Comparison of ENCODE assay signal across 8 cellular contexts in the genomic region with DNA sequence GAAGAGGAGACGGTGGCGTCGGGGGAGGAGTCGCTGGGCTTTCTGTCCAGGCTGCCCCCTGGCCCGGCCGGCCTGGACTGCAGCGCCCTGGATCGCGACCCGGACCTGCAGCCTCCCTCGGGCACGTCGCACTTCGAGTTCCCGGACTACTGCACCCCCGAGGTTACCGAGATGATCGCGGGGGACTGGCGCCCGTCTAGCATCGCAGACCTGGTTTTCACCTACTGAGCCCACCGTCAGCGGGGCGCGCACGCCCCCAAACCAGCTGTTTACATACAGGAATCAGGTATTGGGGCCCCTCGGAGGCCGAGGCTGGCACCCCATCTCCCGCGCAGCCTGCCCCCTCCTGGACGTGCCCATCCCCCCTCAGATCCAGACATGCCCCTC. TPM values are rescaled to one million over a fixed set of nuclear protein-coding genes. Genes with fewer than 3 reads are reported as not detected.
DNase-seq lines count a peak whose midpoint lies in the region; ATAC-seq, FAIRE-seq and TF ChIP-seq lines count a peak whose summit lies in the region.

No MANE protein-coding gene starts in this region.

- H3K4me1 ChIP-seq in HepG2 (ENCODE audit: insufficient read depth, low read length) (peaks cover 46% of the 10 kb centered on the region), tibial artery (peaks cover 0 to 44% (median 23%) of the 10 kb centered on the region in 4 donors)

- CTCF ChIA-PET in HepG2 (lab: Yijun Ruan, JAX; ENCODE audit: low intra/inter-chr PET ratio, low total read pairs), result no interaction called here
- CTCF ChIA-PET in GM10248 (lab: Yijun Ruan, JAX), result interaction anchor here (1.0 to 1.4 kb wide), 2 partner anchors 28 kb away, joined by 3 read pairs; no protein-coding TSS in a partner anchor

- FAIRE-seq in HepG2 (lab: Jason Lieb, UNC), result no peak

- no peak overlapping the region for H2AFZ ChIP-seq in HepG2 (ENCODE audit: low read length)

- peak overlapping the region; percentile 94 for H3K9ac ChIP-seq in HepG2 (ENCODE audit: insufficient read depth, low read depth, low read length)

- TSS peak; percentile 36 for BruUV-seq in HepG2 (replicated peaks; lab: Mats Ljungman, UMichigan)

- ATAC-seq in HepG2 (peak; percentile 7), HG03025 (IDR thresholded peaks at IDR 0.05; ENCODE audit: low FRiP score, unreplicated experiment) (no peak)

- no peak for TF ChIP-seq EP300 in HepG2 (IDR thresholded peaks at IDR 0.05; ENCODE audit: low read depth in 2 of 2, low read length in 2 of 2)
- TF ChIP-seq EP300 in HepG2 (CRISPR knock-in tag; IDR thresholded peaks at IDR 0.05; ENCODE audit: borderline replicate concordance), result no peak

- H3K27ac ChIP-seq in HepG2 (ENCODE audit: extremely low read length, insufficient read depth, low read length), result peak overlapping the region; percentile 94
- peak overlapping the region; percentile 95 to 96 for H3K27ac ChIP-seq in tibial artery

- peak in 1 of 2 experiments; percentile 60; a peak in 1 of 4 replicates for TF ChIP-seq POLR2A in HepG2 (IDR thresholded peaks at IDR 0.05; ENCODE audit: insufficient read depth in 1 of 2, low read depth in 2 of 2, low read length in 2 of 2)

- POLR2A ChIA-PET in HepG2 (lab: Yijun Ruan, JAX) (interaction anchor here (1.1 to 5.6 kb wide), 5 partner anchors 11 to 54 kb away, joined by 3 to 107 read pairs (median 37); partner anchors contain the start of genes NRSN2, TRIB3 and ZCCHC3), GM10248 (lab: Yijun Ruan, JAX) (no interaction called here)

- peak; percentile 39 for TF ChIP-seq RAD21 in HepG2 (CRISPR knock-in tag; IDR thresholded peaks at IDR 0.05)

- H3K9me3 ChIP-seq in HepG2 (ENCODE audit: low read length) (no peaks in the 10 kb centered on the region), tibial artery (no peaks in the 10 kb centered on the region)

- H3K4me2 ChIP-seq in HepG2 (ENCODE audit: low read depth, low read length), result peak overlapping the region; percentile 90

- H3K4me3 Mint-ChIP-seq in brain, result peak overlapping the region; percentile 84 to 95 (median 93)

- H4K20me1 ChIP-seq in HepG2 (ENCODE audit: insufficient read depth, low read length), result peaks cover 37% of the 10 kb centered on the region

- intact Hi-C loops in HepG2 (cut with micrococcal nuclease; ENCODE audit: unreplicated experiment) (loop anchor here (1.0 kb wide), 1 partner anchor 29 kb away; the partner anchor contains the start of gene ZCCHC3), tibial artery (cut with DNase I; ENCODE audit: low total_unique reads) (no loop called here)

- DNase-seq in COR-L47 (lab: John Stamatoyannopoulos, UW), result peak; percentile 38
- no peak for DNase-seq in LNCaP clone FGC (ENCODE audit: low read depth)
- no peak for DNase-seq in HepG2 (ENCODE audit: low spot score)
- no peak for DNase-seq in tibial artery
- DNase-seq in NCI-H187 (lab: John Stamatoyannopoulos, UW), result no peak
- no peak for DNase-seq in GM10248 (ENCODE audit: extremely low spot score)

- in situ Hi-C loops in HepG2 (cut with HindIII; ENCODE audit: extremely low pct_ligation_motif_present, low pct_unique_long_range_greater_than_20kb), result no loop called here

- H3K36me3 ChIP-seq in HepG2 (replicated peaks in 1 of 2; ENCODE audit: control insufficient read depth in 1 of 2, insufficient read depth in 2 of 2, low read length in 2 of 2) (peaks cover 4 to 9% of the 10 kb centered on the region in 2 experiments; a peak in 2 of 5 replicates), tibial artery (no peaks in the 10 kb centered on the region)

- 0% methylated on average over 18 of the region's 32 CpGs for WGBS in HepG2 (ENCODE audit: low lambda C conversion rate)

- H3K27me3 Mint-ChIP-seq in brain, result no peaks in the 10 kb centered on the region

- peaks cover 14% of the 10 kb centered on the region for H3K36me3 Mint-ChIP-seq in brain

- H3K4me3 ChIP-seq in LNCaP clone FGC (ENCODE audit: low read depth, low read length), result peak overlapping the region; percentile 86
- H3K4me3 ChIP-seq in HepG2 (replicated peaks in 1 of 3; ENCODE audit: insufficient read depth in 1 of 3, low read depth in 2 of 3, low read length in 3 of 3), result peak overlapping the region; percentile 62 to 96 (median 93)
- H3K4me3 ChIP-seq in tibial artery, result peak overlapping the region; percentile 73 to 92

- H3K79me2 ChIP-seq in HepG2 (ENCODE audit: insufficient read depth, low read length), result peaks cover 29% of the 10 kb centered on the region

- H3K27me3 ChIP-seq in HepG2 (ENCODE audit: control insufficient read depth in 1 of 2, insufficient read depth in 2 of 2, low read length in 2 of 2) (no peaks in the 10 kb centered on the region; a peak in 1 of 5 replicates), tibial artery (no peaks in the 10 kb centered on the region)

- H3K9me3 Mint-ChIP-seq in brain, result no peaks in the 10 kb centered on the region

- peak overlapping the region in 4 of 5 experiments; percentile 41 to 90 (median 85) for H3K27ac Mint-ChIP-seq in brain

- TF ChIP-seq CTCF in LNCaP clone FGC (IDR thresholded peaks at IDR 0.05; ENCODE audit: control insufficient read depth, extremely low read depth, insufficient read depth), result no peak
- TF ChIP-seq CTCF in brain (conservative IDR thresholded peaks at IDR 0.05), result peak in 1 of 2 experiments; percentile 23
- no peak; the same call in 1 of the 2 replicates for TF ChIP-seq CTCF in HepG2 (CRISPR knock-in tag; IDR thresholded peaks at IDR 0.05)
- TF ChIP-seq CTCF in tibial artery (IDR thresholded peaks at IDR 0.05), result no peak
- no peak for TF ChIP-seq CTCF in GM10248 (IDR thresholded peaks at IDR 0.05; ENCODE audit: control extremely low read depth, extremely low read depth, low read depth, missing control alignments)

- H3K4me1 Mint-ChIP-seq in brain, result peaks cover 58% of the 10 kb centered on the region

RNA-seq across cellular contexts. Expression of gene SOX12, which starts 1.3 kb away (rescaled TPM):
- polyA plus RNA-seq in brain (ENCODE audit: insufficient read depth, low read depth, low replicate concordance) (38.3 TPM), HepG2 (2011; rRNA removed) (10.0 and 11.5 TPM in 2 replicates)
- 12.1 and 18.7 TPM in 2 replicates for total RNA-seq in HepG2 (2016; rRNA removed; fragmentation: Illumina TruSeq; extraction: Trizol)
- 5.2 and 6.4 TPM in 2 replicates for total RNA-seq in HepG2 (2016; cell fraction: cytosol; rRNA removed; fragmentation: Illumina TruSeq; extraction: Trizol; ENCODE audit: low read depth)
- 10.8 and 18.0 TPM in 2 replicates for total RNA-seq in HepG2 (2016; cell fraction: insoluble cytoplasmic fraction; rRNA removed; fragmentation: Illumina TruSeq; extraction: Trizol)
- 19.3 and 22.7 TPM in 2 replicates for total RNA-seq in HepG2 (2016; cell fraction: membrane; rRNA removed; fragmentation: Illumina TruSeq; extraction: Trizol)
- 14.7 and 17.3 TPM in 2 replicates for total RNA-seq in HepG2 (2016; cell fraction: nucleus; rRNA removed; fragmentation: Illumina TruSeq; extraction: Trizol)
- 5.9 and 7.7 TPM in 2 replicates for polyA plus RNA-seq in HepG2 (2011; cell fraction: cytosol; rRNA removed)
- 33.8 and 40.6 TPM in 2 replicates for polyA plus RNA-seq in HepG2 (2011; cell fraction: nucleus; rRNA removed)
- 33.1 and 35.1 TPM in 2 replicates for polyA plus RNA-seq in HepG2 (2012)
- polyA plus RNA-seq in HepG2 (2016; cell fraction: cytosol; fragmentation: Illumina TruSeq; extraction: Trizol; ENCODE audit: low read depth), result 9.1 and 11.5 TPM in 2 replicates
- polyA plus RNA-seq in HepG2 (2016; cell fraction: insoluble cytoplasmic fraction; fragmentation: Illumina TruSeq; extraction: Trizol; ENCODE audit: low read depth), result 37.4 and 47.0 TPM in 2 replicates
- polyA plus RNA-seq in HepG2 (2016; cell fraction: membrane; fragmentation: Illumina TruSeq; extraction: Trizol; ENCODE audit: low read depth), result 35.3 and 38.7 TPM in 2 replicates
- 63.1 and 67.8 TPM in 2 replicates for polyA plus RNA-seq in HepG2 (2016; cell fraction: nucleus; fragmentation: Illumina TruSeq; extraction: Trizol; ENCODE audit: insufficient read depth, low read depth)
- polyA minus RNA-seq in HepG2 (2011; rRNA and poly(A)+ RNA removed; ENCODE audit: low replicate concordance), result 2.4 and 12.0 TPM in 2 replicates
- polyA minus RNA-seq in HepG2 (2011; cell fraction: cytosol; rRNA and poly(A)+ RNA removed), result 11.2 and 12.0 TPM in 2 replicates
- polyA minus RNA-seq in HepG2 (2011; cell fraction: nucleus; rRNA and poly(A)+ RNA removed), result 9.6 and 12.7 TPM in 2 replicates

RNA-seq across cellular contexts. Expression of gene NRSN2, which starts 20.3 kb away (rescaled TPM):
- 185 TPM for polyA plus RNA-seq in brain (ENCODE audit: insufficient read depth, low read depth, low replicate concordance)
- total RNA-seq in HepG2 (2016; rRNA removed; fragmentation: Illumina TruSeq; extraction: Trizol), result 28.4 and 32.3 TPM in 2 replicates
- 13.5 and 19.5 TPM in 2 replicates for total RNA-seq in HepG2 (2016; cell fraction: cytosol; rRNA removed; fragmentation: Illumina TruSeq; extraction: Trizol; ENCODE audit: low read depth)
- 26.0 and 33.1 TPM in 2 replicates for total RNA-seq in HepG2 (2016; cell fraction: insoluble cytoplasmic fraction; rRNA removed; fragmentation: Illumina TruSeq; extraction: Trizol)
- total RNA-seq in HepG2 (2016; cell fraction: membrane; rRNA removed; fragmentation: Illumina TruSeq; extraction: Trizol), result 30.9 and 37.0 TPM in 2 replicates
- 18.0 and 19.9 TPM in 2 replicates for total RNA-seq in HepG2 (2016; cell fraction: nucleus; rRNA removed; fragmentation: Illumina TruSeq; extraction: Trizol)
- polyA plus RNA-seq in HepG2 (2011; rRNA removed), result 49.4 and 63.3 TPM in 2 replicates
- 69.4 and 90.4 TPM in 2 replicates for polyA plus RNA-seq in HepG2 (2011; cell fraction: cytosol; rRNA removed)
- 68.6 and 73.2 TPM in 2 replicates for polyA plus RNA-seq in HepG2 (2011; cell fraction: nucleus; rRNA removed)
- 32.8 and 45.8 TPM in 2 replicates for polyA plus RNA-seq in HepG2 (2012)
- polyA plus RNA-seq in HepG2 (2016; cell fraction: cytosol; fragmentation: Illumina TruSeq; extraction: Trizol; ENCODE audit: low read depth), result 30.7 and 34.2 TPM in 2 replicates
- polyA plus RNA-seq in HepG2 (2016; cell fraction: insoluble cytoplasmic fraction; fragmentation: Illumina TruSeq; extraction: Trizol; ENCODE audit: low read depth), result 54.0 and 55.2 TPM in 2 replicates
- polyA plus RNA-seq in HepG2 (2016; cell fraction: membrane; fragmentation: Illumina TruSeq; extraction: Trizol; ENCODE audit: low read depth), result 61.7 and 66.8 TPM in 2 replicates
- polyA plus RNA-seq in HepG2 (2016; cell fraction: nucleus; fragmentation: Illumina TruSeq; extraction: Trizol; ENCODE audit: insufficient read depth, low read depth), result 79.0 and 79.1 TPM in 2 replicates
- polyA minus RNA-seq in HepG2 (2011; rRNA and poly(A)+ RNA removed; ENCODE audit: low replicate concordance), result 1.6 and 52.5 TPM in 2 replicates
- polyA minus RNA-seq in HepG2 (2011; cell fraction: cytosol; rRNA and poly(A)+ RNA removed), result 32.5 and 33.1 TPM in 2 replicates
- 10.7 and 15.0 TPM in 2 replicates for polyA minus RNA-seq in HepG2 (2011; cell fraction: nucleus; rRNA and poly(A)+ RNA removed)

RNA-seq across cellular contexts. Expression of gene ZCCHC3, which starts 29.3 kb away (rescaled TPM):
- polyA plus RNA-seq in brain (ENCODE audit: insufficient read depth, low read depth, low replicate concordance) (19.7 TPM), HepG2 (2011; rRNA removed) (43.8 and 46.6 TPM in 2 replicates)
- total RNA-seq in HepG2 (2016; rRNA removed; fragmentation: Illumina TruSeq; extraction: Trizol), result 56.2 and 63.0 TPM in 2 replicates
- 12.1 and 12.3 TPM in 2 replicates for total RNA-seq in HepG2 (2016; cell fraction: cytosol; rRNA removed; fragmentation: Illumina TruSeq; extraction: Trizol; ENCODE audit: low read depth)
- total RNA-seq in HepG2 (2016; cell fraction: insoluble cytoplasmic fraction; rRNA removed; fragmentation: Illumina TruSeq; extraction: Trizol), result 49.2 and 64.0 TPM in 2 replicates
- 45.3 and 47.4 TPM in 2 replicates for total RNA-seq in HepG2 (2016; cell fraction: membrane; rRNA removed; fragmentation: Illumina TruSeq; extraction: Trizol)
- total RNA-seq in HepG2 (2016; cell fraction: nucleus; rRNA removed; fragmentation: Illumina TruSeq; extraction: Trizol), result 28.6 and 30.4 TPM in 2 replicates
- 44.4 and 45.0 TPM in 2 replicates for polyA plus RNA-seq in HepG2 (2011; cell fraction: cytosol; rRNA removed)
- 21.2 and 22.1 TPM in 2 replicates for polyA plus RNA-seq in HepG2 (2011; cell fraction: nucleus; rRNA removed)
- 37.3 and 43.5 TPM in 2 replicates for polyA plus RNA-seq in HepG2 (2012)
- 8.1 and 9.0 TPM in 2 replicates for polyA plus RNA-seq in HepG2 (2016; cell fraction: cytosol; fragmentation: Illumina TruSeq; extraction: Trizol; ENCODE audit: low read depth)
- 75.7 and 81.5 TPM in 2 replicates for polyA plus RNA-seq in HepG2 (2016; cell fraction: insoluble cytoplasmic fraction; fragmentation: Illumina TruSeq; extraction: Trizol; ENCODE audit: low read depth)
- polyA plus RNA-seq in HepG2 (2016; cell fraction: membrane; fragmentation: Illumina TruSeq; extraction: Trizol; ENCODE audit: low read depth), result 37.6 and 38.3 TPM in 2 replicates
- 57.9 and 60.5 TPM in 2 replicates for polyA plus RNA-seq in HepG2 (2016; cell fraction: nucleus; fragmentation: Illumina TruSeq; extraction: Trizol; ENCODE audit: insufficient read depth, low read depth)
- polyA minus RNA-seq in HepG2 (2011; rRNA and poly(A)+ RNA removed; ENCODE audit: low replicate concordance), result 9.3 and 53.1 TPM in 2 replicates
- polyA minus RNA-seq in HepG2 (2011; cell fraction: cytosol; rRNA and poly(A)+ RNA removed), result 31.3 and 34.6 TPM in 2 replicates
- 16.1 and 17.3 TPM in 2 replicates for polyA minus RNA-seq in HepG2 (2011; cell fraction: nucleus; rRNA and poly(A)+ RNA removed)

RNA-seq across cellular contexts. Expression of gene C20orf96, which starts 36.1 kb away (rescaled TPM):
- polyA plus RNA-seq in brain (ENCODE audit: insufficient read depth, low read depth, low replicate concordance) (17.3 TPM), HepG2 (2011; rRNA removed) (18.2 and 20.6 TPM in 2 replicates)
- total RNA-seq in HepG2 (2016; rRNA removed; fragmentation: Illumina TruSeq; extraction: Trizol), result 3.8 and 4.7 TPM in 2 replicates
- total RNA-seq in HepG2 (2016; cell fraction: cytosol; rRNA removed; fragmentation: Illumina TruSeq; extraction: Trizol; ENCODE audit: low read depth), result 0.51 and 1.3 TPM in 2 replicates
- 3.1 and 5.0 TPM in 2 replicates for total RNA-seq in HepG2 (2016; cell fraction: insoluble cytoplasmic fraction; rRNA removed; fragmentation: Illumina TruSeq; extraction: Trizol)
- 2.0 and 2.7 TPM in 2 replicates for total RNA-seq in HepG2 (2016; cell fraction: membrane; rRNA removed; fragmentation: Illumina TruSeq; extraction: Trizol)
- total RNA-seq in HepG2 (2016; cell fraction: nucleus; rRNA removed; fragmentation: Illumina TruSeq; extraction: Trizol), result 9.9 and 10.7 TPM in 2 replicates
- polyA plus RNA-seq in HepG2 (2011; cell fraction: cytosol; rRNA removed), result 10.7 and 11.6 TPM in 2 replicates
- 25.9 and 27.9 TPM in 2 replicates for polyA plus RNA-seq in HepG2 (2011; cell fraction: nucleus; rRNA removed)
- polyA plus RNA-seq in HepG2 (2012), result 17.5 and 20.7 TPM in 2 replicates
- polyA plus RNA-seq in HepG2 (2016; cell fraction: cytosol; fragmentation: Illumina TruSeq; extraction: Trizol; ENCODE audit: low read depth), result 4.3 and 5.1 TPM in 2 replicates
- 13.8 and 15.5 TPM in 2 replicates for polyA plus RNA-seq in HepG2 (2016; cell fraction: insoluble cytoplasmic fraction; fragmentation: Illumina TruSeq; extraction: Trizol; ENCODE audit: low read depth)
- polyA plus RNA-seq in HepG2 (2016; cell fraction: membrane; fragmentation: Illumina TruSeq; extraction: Trizol; ENCODE audit: low read depth), result 7.8 and 8.1 TPM in 2 replicates
- polyA plus RNA-seq in HepG2 (2016; cell fraction: nucleus; fragmentation: Illumina TruSeq; extraction: Trizol; ENCODE audit: insufficient read depth, low read depth), result 37.7 and 37.8 TPM in 2 replicates
- 1.7 and 6.2 TPM in 2 replicates for polyA minus RNA-seq in HepG2 (2011; rRNA and poly(A)+ RNA removed; ENCODE audit: low replicate concordance)
- polyA minus RNA-seq in HepG2 (2011; cell fraction: cytosol; rRNA and poly(A)+ RNA removed), result 2.8 and 3.7 TPM in 2 replicates
- 16.1 and 18.5 TPM in 2 replicates for polyA minus RNA-seq in HepG2 (2011; cell fraction: nucleus; rRNA and poly(A)+ RNA removed)

RNA-seq across cellular contexts. Expression of gene TRIB3, which starts 53.9 kb away (rescaled TPM):
- polyA plus RNA-seq in brain (ENCODE audit: insufficient read depth, low read depth, low replicate concordance) (28.7 TPM), HepG2 (2011; rRNA removed) (150 and 241 TPM in 2 replicates)
- 106 and 115 TPM in 2 replicates for total RNA-seq in HepG2 (2016; rRNA removed; fragmentation: Illumina TruSeq; extraction: Trizol)
- 40.1 and 45.0 TPM in 2 replicates for total RNA-seq in HepG2 (2016; cell fraction: cytosol; rRNA removed; fragmentation: Illumina TruSeq; extraction: Trizol; ENCODE audit: low read depth)
- total RNA-seq in HepG2 (2016; cell fraction: insoluble cytoplasmic fraction; rRNA removed; fragmentation: Illumina TruSeq; extraction: Trizol), result 106 and 115 TPM in 2 replicates
- 107 and 130 TPM in 2 replicates for total RNA-seq in HepG2 (2016; cell fraction: membrane; rRNA removed; fragmentation: Illumina TruSeq; extraction: Trizol)
- 47.6 and 54.9 TPM in 2 replicates for total RNA-seq in HepG2 (2016; cell fraction: nucleus; rRNA removed; fragmentation: Illumina TruSeq; extraction: Trizol)
- polyA plus RNA-seq in HepG2 (2011; cell fraction: cytosol; rRNA removed), result 165 and 177 TPM in 2 replicates
- 122 and 148 TPM in 2 replicates for polyA plus RNA-seq in HepG2 (2011; cell fraction: nucleus; rRNA removed)
- polyA plus RNA-seq in HepG2 (2012), result 78.0 and 193 TPM in 2 replicates
- polyA plus RNA-seq in HepG2 (2016; cell fraction: cytosol; fragmentation: Illumina TruSeq; extraction: Trizol; ENCODE audit: low read depth), result 33.6 and 42.0 TPM in 2 replicates
- 99.1 and 105 TPM in 2 replicates for polyA plus RNA-seq in HepG2 (2016; cell fraction: insoluble cytoplasmic fraction; fragmentation: Illumina TruSeq; extraction: Trizol; ENCODE audit: low read depth)
- 76.6 and 88.5 TPM in 2 replicates for polyA plus RNA-seq in HepG2 (2016; cell fraction: membrane; fragmentation: Illumina TruSeq; extraction: Trizol; ENCODE audit: low read depth)
- polyA plus RNA-seq in HepG2 (2016; cell fraction: nucleus; fragmentation: Illumina TruSeq; extraction: Trizol; ENCODE audit: insufficient read depth, low read depth), result 77.9 and 79.0 TPM in 2 replicates
- polyA minus RNA-seq in HepG2 (2011; rRNA and poly(A)+ RNA removed; ENCODE audit: low replicate concordance), result 66.9 and 301 TPM in 2 replicates
- polyA minus RNA-seq in HepG2 (2011; cell fraction: cytosol; rRNA and poly(A)+ RNA removed), result 115 and 151 TPM in 2 replicates
- 35.9 and 65.3 TPM in 2 replicates for polyA minus RNA-seq in HepG2 (2011; cell fraction: nucleus; rRNA and poly(A)+ RNA removed)
